In the genomic region with DNA sequence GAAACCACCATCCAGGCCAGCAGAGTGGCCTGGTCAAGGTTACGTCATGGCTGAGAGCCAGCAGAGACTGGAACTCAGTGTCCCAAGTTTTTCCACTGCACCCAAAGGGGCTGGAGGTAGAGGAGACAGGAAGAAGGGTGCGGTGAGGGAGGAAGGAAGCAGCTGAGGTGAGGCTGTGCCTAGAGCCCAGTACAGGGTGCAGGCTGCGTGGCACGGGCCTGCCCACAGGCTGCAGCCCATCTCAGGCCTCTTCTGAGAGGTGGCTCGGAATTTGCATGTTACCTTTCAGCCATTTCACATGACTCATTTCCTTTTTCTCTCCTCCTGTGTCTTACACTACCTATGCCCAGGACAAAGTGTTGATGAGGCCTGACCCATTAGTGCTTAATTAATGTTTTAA, we compare ENCODE assay signal across 21 cellular contexts.
"Had no signal": no experiment of that assay in that cellular context is flagged by ENCODE, and none has a peak within 500 bp of the region (broad histone marks: within the 10 kb centered on the region; RNA-seq: fewer than 3 reads in every experiment).

No MANE protein-coding gene starts in this region.

- H3K36me3 Mint-ChIP-seq: natural killer cell had no signal

- H3K9me3 Mint-ChIP-seq: activated B cell treated with CpG ODN at 0.5 μM for 24 hours; activated naive CD4-positive, alpha-beta T cell treated with anti-CD3 and anti-CD28 coated beads for 36 hours; activated T-cell treated with anti-CD3 and anti-CD28 coated beads, Interleukin-2, amount 50 U/mL, for 4 hours; natural killer cell had no signal

- H3K27me3 ChIP-seq: adrenal gland, ascending aorta, brain microvascular endothelial cell, neutrophil, ovary, upper lobe of right lung had no signal

- H3K36me3 ChIP-seq: adrenal gland, ascending aorta, brain microvascular endothelial cell, neutrophil, ovary, prostate gland, upper lobe of right lung had no signal

- H3K27ac ChIP-seq: adrenal gland, ascending aorta, brain microvascular endothelial cell, foreskin keratinocyte, neutrophil, ovary, prostate gland, upper lobe of right lung had no signal

- H3K4me1 ChIP-seq: ascending aorta, foreskin keratinocyte, prostate gland had no signal

- H3K27me3 Mint-ChIP-seq: activated B cell treated with CpG ODN at 0.5 μM for 24 hours had no signal

- H3K27ac Mint-ChIP-seq: activated B cell treated with CpG ODN at 0.5 μM for 24 hours; activated CD4-positive, alpha-beta memory T cell treated with anti-CD3 and anti-CD28 coated beads, Interleukin-2, amount 10 ng/mL, durations not matched to agents 7 days and 5 days; activated CD4-positive, alpha-beta T cell treated with anti-CD3 and anti-CD28 coated beads, Interleukin-2, amount 10 ng/mL, durations not matched to agents 24 days and 14 days; activated naive CD4-positive, alpha-beta T cell treated with anti-CD3 and anti-CD28 coated beads for 36 hours; natural killer cell had no signal

- ATAC-seq: foreskin keratinocyte; natural killer cell; stimulated activated naive CD8-positive, alpha-beta T cell treated with anti-CD3 and anti-CD28 coated beads, Interleukin-15, Interleukin-2, amounts not matched to agents 100 U/mL and 50 U/mL, for 24 hours had no signal

- H3K4me3 ChIP-seq: adrenal gland, ascending aorta, lung, ovary, prostate gland, upper lobe of right lung had no signal

- H3K9me3 ChIP-seq: adrenal gland, ascending aorta, neutrophil, ovary, prostate gland, upper lobe of right lung had no signal

- DNase-seq: activated B cell treated with CpG ODN at 0.5 μM for 24 hours; activated CD4-positive, alpha-beta memory T cell treated with anti-CD3 and anti-CD28 coated beads, Interleukin-2, amount 10 ng/mL, durations not matched to agents 7 days and 5 days; activated CD4-positive, alpha-beta T cell treated with anti-CD3 and anti-CD28 coated beads, Interleukin-2, amount 10 ng/mL, durations not matched to agents 24 days and 14 days; activated effector memory CD4-positive, alpha-beta T cell treated with Interleukin-2 at 50 U/mL for 16 hours; activated naive CD4-positive, alpha-beta T cell treated with anti-CD3 and anti-CD28 coated beads for 36 hours; activated T-cell treated with anti-CD3 and anti-CD28 coated beads, Interleukin-2, amount 50 U/mL, for 4 hours; brain microvascular endothelial cell; caudate nucleus; effector CD8-positive, alpha-beta T cell; foreskin keratinocyte; left colon; natural killer cell; ovary; stimulated activated CD4-positive, alpha-beta T cell treated with anti-CD3 and anti-CD28 coated beads, Interleukin-4, amount 100 ng/mL, for 24 hours; stimulated activated naive CD8-positive, alpha-beta T cell treated with anti-CD3 and anti-CD28 coated beads, Interleukin-15, Interleukin-2, amounts not matched to agents 100 U/mL and 50 U/mL, for 24 hours; upper lobe of right lung had no signal

- H3K4me3 Mint-ChIP-seq: activated B cell treated with CpG ODN at 0.5 μM for 24 hours; activated CD4-positive, alpha-beta memory T cell treated with anti-CD3 and anti-CD28 coated beads, Interleukin-2, amount 10 ng/mL, durations not matched to agents 7 days and 5 days; activated CD4-positive, alpha-beta T cell treated with anti-CD3 and anti-CD28 coated beads, Interleukin-2, amount 10 ng/mL, durations not matched to agents 24 days and 14 days; activated naive CD4-positive, alpha-beta T cell treated with anti-CD3 and anti-CD28 coated beads for 36 hours; activated T-cell treated with anti-CD3 and anti-CD28 coated beads, Interleukin-2, amount 50 U/mL, for 4 hours; natural killer cell had no signal
